15 cellular contexts compared by ENCODE assay signal in genomic region chr1:74474585-74474984, GRCh38. TPM values are rescaled to one million over a fixed set of nuclear protein-coding genes. Genes with fewer than 3 reads are reported as not detected.
DNase-seq lines count a peak whose midpoint lies in the region; TF ChIP-seq lines count a peak whose summit lies in the region.
"Had no signal": no experiment of that assay in that cellular context is flagged by ENCODE, and none has a peak within 500 bp of the region (broad histone marks: within the 10 kb centered on the region; RNA-seq: fewer than 3 reads in every experiment).

No MANE protein-coding gene starts in this region.

- H3K9me3 ChIP-seq in effector memory CD4-positive, alpha-beta T cell (ENCODE audit: control insufficient read depth, low read length), result no peaks in the 10 kb centered on the region

- peak; percentile 49 for DNase-seq in NCI-H69 (lab: John Stamatoyannopoulos, UW)
- DNase-seq in astrocyte of the hippocampus (ENCODE audit: low read depth, low spot score), result peak; percentile 17
- peak; percentile 43 for DNase-seq in fibroblast of mammary gland (ENCODE audit: low read depth)
- no peak for DNase-seq in stimulated activated CD4-positive, alpha-beta T cell treated with anti-CD3 and anti-CD28 coated beads, Interleukin-4, amount 100 ng/mL, for 1 hour
- DNase-seq in NCI-H526 treated with DMSO at 0.1 percent for 48 hours (lab: John Stamatoyannopoulos, UW), result no peak
- DNase-seq in effector memory CD4-positive, alpha-beta T cell, result no peak
- DNase-seq: C1 segment of cervical spinal cord; Calu3; CD4-positive, alpha-beta T cell; DMS 273 treated with DMSO at 0.1 percent for 48 hours; GM23248 had no signal

- no peak for TF ChIP-seq CTCF in fibroblast of mammary gland (conservative IDR thresholded peaks at IDR 0.05; ENCODE audit: control insufficient read depth, insufficient read depth, low read depth, low read length)

- H3K4me1 ChIP-seq in effector memory CD4-positive, alpha-beta T cell (ENCODE audit: control insufficient read depth, insufficient read depth, low read length, poor library complexity, severe bottlenecking), result no peaks in the 10 kb centered on the region

- H3K36me3 ChIP-seq in effector memory CD4-positive, alpha-beta T cell (ENCODE audit: control insufficient read depth, insufficient read depth, low read length), result no peaks in the 10 kb centered on the region

- no peaks in the 10 kb centered on the region for H3K27me3 ChIP-seq in effector memory CD4-positive, alpha-beta T cell (replicated peaks; ENCODE audit: control insufficient read depth, insufficient read depth, low read length, poor library complexity, severe bottlenecking)

- peak overlapping the region; percentile 48 for H3K27ac ChIP-seq in temporal lobe (ENCODE audit: low read depth, low read length)
- H3K27ac ChIP-seq in effector memory CD4-positive, alpha-beta T cell (ENCODE audit: insufficient read depth, low read length, poor library complexity, severe bottlenecking), result no peak overlapping the region
- H3K27ac ChIP-seq: GM23248, HL-60 had no signal

- no peak overlapping the region for H3K4me3 ChIP-seq in fibroblast of mammary gland (ENCODE audit: control insufficient read depth, low read depth, low read length)
- no peak overlapping the region for H3K4me3 ChIP-seq in effector memory CD4-positive, alpha-beta T cell (ENCODE audit: insufficient read depth, low read depth, low read length, poor library complexity, severe bottlenecking)
- H3K4me3 ChIP-seq: GM23248 had no signal

RNA-seq across cellular contexts. Expression of gene LRRC53, which starts 37.8 kb away (rescaled TPM):
- under 0.01 TPM for total RNA-seq in temporal lobe
- total RNA-seq: B cell; Calu3; CD4-positive, alpha-beta T cell; Daoy; GM23248 had no signal

Comparison
In these comparisons a context has a peak if more than half of its experiments do, and no peak if none do; other contexts are left out.
1. DNase-seq: peak in NCI-H69 (single experiment), astrocyte of the hippocampus (single experiment) and fibroblast of mammary gland (single experiment); none in stimulated activated CD4-positive, alpha-beta T cell treated with anti-CD3 and anti-CD28 coated beads, Interleukin-4, amount 100 ng/mL, for 1 hour (single experiment), NCI-H526 treated with DMSO at 0.1 percent for 48 hours (single experiment) and effector memory CD4-positive, alpha-beta T cell (0 of 3).